ENCODE assay signal across 9 cellular contexts in the genomic region with DNA sequence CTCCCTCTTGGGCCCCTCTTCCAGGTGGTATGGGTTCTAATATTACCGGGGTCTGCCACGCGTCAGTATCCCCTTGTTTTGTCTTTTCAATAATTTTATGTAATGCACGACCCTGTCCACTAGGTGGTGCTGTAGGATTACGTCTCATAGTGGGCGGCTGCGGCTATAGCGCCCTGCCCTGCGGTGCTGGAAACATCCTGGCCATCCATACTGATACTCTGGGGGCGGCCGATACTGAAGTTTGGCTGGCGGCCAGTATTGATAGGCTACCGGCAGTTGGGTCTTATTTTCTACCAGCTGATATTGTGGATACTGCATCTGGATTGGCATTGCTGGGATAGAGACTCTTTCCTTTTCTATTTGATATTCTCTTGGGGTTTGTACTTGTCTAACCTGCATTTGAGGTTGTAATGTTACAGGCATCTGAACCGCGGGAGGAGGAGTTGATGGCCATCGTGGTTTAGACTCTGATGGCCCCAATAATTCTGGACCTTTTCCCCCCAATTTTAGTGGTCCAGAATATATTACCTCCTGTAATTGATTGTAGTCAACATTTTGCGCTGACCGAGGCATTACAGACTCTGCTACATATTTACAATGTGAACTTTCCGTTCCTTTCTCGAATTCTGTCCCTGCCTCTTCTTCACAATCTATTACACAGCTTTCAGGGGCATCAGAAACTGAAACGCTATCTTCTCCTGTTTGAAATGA. TPM values are rescaled to one million over a fixed set of nuclear protein-coding genes. Genes with fewer than 3 reads are reported as not detected.
DNase-seq lines count a peak whose midpoint lies in the region; ATAC-seq and TF ChIP-seq lines count a peak whose summit lies in the region.
"Had no signal": no experiment of that assay in that cellular context is flagged by ENCODE, and none has a peak within 500 bp of the region (broad histone marks: within the 10 kb centered on the region; RNA-seq: fewer than 3 reads in every experiment).

No MANE protein-coding gene starts in this region.

- POLR2A ChIA-PET in Panc1 (lab: Charles Lee): no interaction called here

- H3K9me3 Mint-ChIP-seq in IgD-negative memory B cell: no peaks in the 10 kb centered on the region
- H3K9me3 Mint-ChIP-seq in activated T-helper 17 cell treated with anti-CD3 and anti-CD28 coated beads, Interleukin-2, amount 50 U/mL, for 72 hours: no peaks in the 10 kb centered on the region

- intact Hi-C loops in Panc1 (cut with micrococcal nuclease; ENCODE audit: unreplicated experiment): no loop called here

- peaks cover 0 to 18% (median 14%) of the 10 kb centered on the region in 3 donors for H3K4me1 Mint-ChIP-seq in IgD-negative memory B cell
- H3K4me1 Mint-ChIP-seq in activated T-helper 17 cell treated with anti-CD3 and anti-CD28 coated beads, Interleukin-2, amount 50 U/mL, for 72 hours: peaks cover 18% of the 10 kb centered on the region

- H3K27ac ChIP-seq in Panc1 (ENCODE audit: low read length) (peak overlapping the region; percentile 74), parathyroid adenoma (no peak overlapping the region)

- CTCF ChIA-PET in Panc1 (lab: Charles Lee): no interaction called here

- H3K9me3 ChIP-seq in Panc1 (ENCODE audit: control insufficient read depth, insufficient read depth, low read depth, low read length) (no peaks in the 10 kb centered on the region), parathyroid adenoma (ENCODE audit: control insufficient read depth, low read length) (no peaks in the 10 kb centered on the region)

- no peak for ATAC-seq in Panc1
- no peak for ATAC-seq in activated T-helper 17 cell treated with anti-CD3 and anti-CD28 coated beads, Interleukin-2, amount 50 U/mL, for 72 hours (replicated peaks)
- ATAC-seq in GM19395 (IDR thresholded peaks at IDR 0.05; ENCODE audit: unreplicated experiment): no peak
- no peak for ATAC-seq in GM18505 (IDR thresholded peaks at IDR 0.05; ENCODE audit: unreplicated experiment)

- peak; percentile 84 for TF ChIP-seq CTCF in Panc1 (IDR thresholded peaks at IDR 0.05)
- peak; percentile 71 for TF ChIP-seq CTCF in parathyroid adenoma (IDR thresholded peaks at IDR 0.05)

- H3K4me3 Mint-ChIP-seq in IgD-negative memory B cell: peak overlapping the region in 1 of 4 donors; percentile 49
- peak overlapping the region; percentile 69 for H3K4me3 Mint-ChIP-seq in activated T-helper 17 cell treated with anti-CD3 and anti-CD28 coated beads, Interleukin-2, amount 50 U/mL, for 72 hours

- peaks cover 3% of the 10 kb centered on the region for H3K27me3 Mint-ChIP-seq in IgD-negative memory B cell
- no peaks in the 10 kb centered on the region for H3K27me3 Mint-ChIP-seq in activated T-helper 17 cell treated with anti-CD3 and anti-CD28 coated beads, Interleukin-2, amount 50 U/mL, for 72 hours

- no peak for TF ChIP-seq POLR2A in GM18505 (IDR thresholded peaks at IDR 0.05; ENCODE audit: borderline replicate concordance, extremely low read depth, insufficient read depth, insufficient read length)

- no peaks in the 10 kb centered on the region; the same call in 1 of the 2 replicates for H3K36me3 ChIP-seq in Panc1 (ENCODE audit: control insufficient read depth, insufficient read depth, low read length)
- no peaks in the 10 kb centered on the region for H3K36me3 ChIP-seq in parathyroid adenoma (ENCODE audit: control insufficient read depth, insufficient read depth, low read length)

- no peak overlapping the region for H3K9ac ChIP-seq in parathyroid adenoma

- no peak overlapping the region for H2AFZ ChIP-seq in parathyroid adenoma

- H3K27me3 ChIP-seq in Panc1 (ENCODE audit: control insufficient read depth, insufficient read depth, low read length) (no peaks in the 10 kb centered on the region), parathyroid adenoma (ENCODE audit: control insufficient read depth, insufficient read depth, low read length) (no peaks in the 10 kb centered on the region)

- BruUV-seq in Panc1 (replicated peaks; lab: Mats Ljungman, UMichigan): no TSS peak

- H3K36me3 Mint-ChIP-seq in IgD-negative memory B cell: no peaks in the 10 kb centered on the region
- H3K36me3 Mint-ChIP-seq in activated T-helper 17 cell treated with anti-CD3 and anti-CD28 coated beads, Interleukin-2, amount 50 U/mL, for 72 hours (ENCODE audit: low read depth): no peaks in the 10 kb centered on the region

- peak; percentile 82 for DNase-seq in CMK (ENCODE audit: low read depth)
- peak; percentile 43 for DNase-seq in Panc1 (ENCODE audit: low read depth, low spot score)
- DNase-seq in foreskin melanocyte: peak; percentile 39

- H3K4me1 ChIP-seq in Panc1 (ENCODE audit: control insufficient read depth, insufficient read depth, low read length) (peaks cover 11% of the 10 kb centered on the region), parathyroid adenoma (peaks cover 7% of the 10 kb centered on the region)

- no peaks in the 10 kb centered on the region for H3K79me2 ChIP-seq in parathyroid adenoma

- peak overlapping the region in 2 of 3 donors; percentile 28 to 65 for H3K27ac Mint-ChIP-seq in IgD-negative memory B cell
- H3K27ac Mint-ChIP-seq in activated T-helper 17 cell treated with anti-CD3 and anti-CD28 coated beads, Interleukin-2, amount 50 U/mL, for 72 hours: peak overlapping the region; percentile 73

- no peak overlapping the region for H3K4me2 ChIP-seq in parathyroid adenoma (ENCODE audit: low read length)

- peak overlapping the region; percentile 18 to 50 for H3K4me3 ChIP-seq in Panc1 (ENCODE audit: low read depth in 2 of 2, low read length in 2 of 2)
- H3K4me3 ChIP-seq in parathyroid adenoma (ENCODE audit: low read depth, low read length): no peak overlapping the region

- in situ Hi-C loops in Panc1 (cut with HindIII; ENCODE audit: low pct_unique_long_range_greater_than_20kb, low sequenced_read_pairs): no loop called here

RNA-seq across cellular contexts. Expression of a gene that starts 3.3 kb away (rescaled TPM):
- 45.9 TPM for polyA plus RNA-seq in IgD-negative memory B cell
- 53.5 TPM for total RNA-seq in Panc1 (2021; ENCODE audit: unreplicated experiment)
- 145 TPM for polyA plus RNA-seq in Panc1 (2012; ENCODE audit: insufficient read length)
- total RNA-seq in activated T-helper 17 cell treated with anti-CD3 and anti-CD28 coated beads, Interleukin-2, amount 50 U/mL, for 72 hours: 10 to 100 TPM; 30.1 to 30.7 TPM

RNA-seq across cellular contexts. Expression of a gene that starts 8.3 kb away (rescaled TPM):
- 0.78 TPM for polyA plus RNA-seq in IgD-negative memory B cell
- 0.62 TPM for total RNA-seq in Panc1 (2021; ENCODE audit: unreplicated experiment)
- polyA plus RNA-seq in Panc1 (2012; ENCODE audit: insufficient read length): 4.8 TPM
- 1 to 10 TPM in 1 of 2 donors, under 1 TPM in 1; 0.41 to 2.1 TPM for total RNA-seq in activated T-helper 17 cell treated with anti-CD3 and anti-CD28 coated beads, Interleukin-2, amount 50 U/mL, for 72 hours

RNA-seq across cellular contexts. Expression of a gene that starts 19.9 kb away (rescaled TPM):
- polyA plus RNA-seq in IgD-negative memory B cell: 19.7 TPM
- total RNA-seq in Panc1 (2021; ENCODE audit: unreplicated experiment): 106 TPM
- polyA plus RNA-seq in Panc1 (2012; ENCODE audit: insufficient read length): 144 TPM
- 100 to 1,000 TPM in 1 of 2 donors, 10 to 100 TPM in 1; 51.5 to 108 TPM for total RNA-seq in activated T-helper 17 cell treated with anti-CD3 and anti-CD28 coated beads, Interleukin-2, amount 50 U/mL, for 72 hours

RNA-seq across cellular contexts. Expression of a gene that starts 23.5 kb away (rescaled TPM):
- not detected for polyA plus RNA-seq in IgD-negative memory B cell
- total RNA-seq in Panc1 (2021; ENCODE audit: unreplicated experiment): 0.05 TPM
- 1.0 TPM for polyA plus RNA-seq in Panc1 (2012; ENCODE audit: insufficient read length)
- not detected for total RNA-seq in activated T-helper 17 cell treated with anti-CD3 and anti-CD28 coated beads, Interleukin-2, amount 50 U/mL, for 72 hours
- total RNA-seq: T-helper 1 cell treated with Interleukin-12 subunit alpha and Interleukin-12 subunit beta and Interleukin-4 antibody, amounts not matched to agents 30 ng/mL and 1 ng/mL, for 36 hours had no signal

RNA-seq across cellular contexts. Expression of a gene that starts 29.8 kb away (rescaled TPM):
- 0.44 TPM for polyA plus RNA-seq in IgD-negative memory B cell
- not detected for total RNA-seq in Panc1 (2021; ENCODE audit: unreplicated experiment)
- not detected for polyA plus RNA-seq in Panc1 (2012; ENCODE audit: insufficient read length)
- not detected for total RNA-seq in activated T-helper 17 cell treated with anti-CD3 and anti-CD28 coated beads, Interleukin-2, amount 50 U/mL, for 72 hours
- total RNA-seq: T-helper 1 cell treated with Interleukin-12 subunit alpha and Interleukin-12 subunit beta and Interleukin-4 antibody, amounts not matched to agents 30 ng/mL and 1 ng/mL, for 36 hours had no signal
